In genomic region chr7:132239422-132239994, GRCh38 we compare ENCODE assay signal across 19 cellular contexts.
DNase-seq lines count a peak whose midpoint lies in the region; ATAC-seq and TF ChIP-seq lines count a peak whose summit lies in the region.
"Had no signal": no experiment of that assay in that cellular context is flagged by ENCODE, and none has a peak within 500 bp of the region (broad histone marks: within the 10 kb centered on the region; RNA-seq: fewer than 3 reads in every experiment).

No MANE protein-coding gene starts in this region.

- no peaks in the 10 kb centered on the region for H3K79me2 ChIP-seq in DOHH2 (ENCODE audit: control insufficient read depth, low read length)

- DNase-seq in RWPE2 (ENCODE audit: low spot score) (no peak), foreskin keratinocyte (peak; percentile 32 to 68), T-helper 2 cell (no peak), foreskin melanocyte (no peak), NAMALWA (ENCODE audit: low spot score) (no peak)
- DNase-seq: activated CD4-positive, alpha-beta T cell treated with anti-CD3 and anti-CD28 coated beads, Interleukin-2, amount 50 U/mL, for 4 hours; activated CD8-positive, alpha-beta memory T cell treated with anti-CD3 and anti-CD28 coated beads, Interleukin-2, amount 50 U/mL, for 48 hours; activated effector memory CD4-positive, alpha-beta T cell treated with anti-CD3 and anti-CD28 coated beads, Interleukin-2, amount 50 U/mL, for 16 hours; body of pancreas; effector CD8-positive, alpha-beta T cell; kidney glomerular epithelial cell; NCI-H146; stimulated activated CD4-positive, alpha-beta T cell treated with anti-CD3 and anti-CD28 coated beads, Interleukin-1b, Interleukin-23, amount 100 ng/mL, for 48 hours had no signal

- no peaks in the 10 kb centered on the region for H3F3A ChIP-seq in DOHH2 (ENCODE audit: control insufficient read depth, insufficient read depth)

- H3K36me3 ChIP-seq in DOHH2 (ENCODE audit: control insufficient read depth, low read length) = no peaks in the 10 kb centered on the region
- H3K36me3 ChIP-seq in RWPE2 (ENCODE audit: low read depth) = no peaks in the 10 kb centered on the region
- H3K36me3 ChIP-seq: neutrophil had no signal

- H3K4me3 ChIP-seq in DOHH2 (ENCODE audit: low read length) (no peak overlapping the region), RWPE2 (ENCODE audit: severe bottlenecking) (no peak overlapping the region)
- H3K4me3 ChIP-seq: body of pancreas, lung had no signal

- H3K9me3 ChIP-seq in DOHH2 (ENCODE audit: control insufficient read depth, insufficient read depth, low read length) (no peaks in the 10 kb centered on the region), RWPE2 (ENCODE audit: severe bottlenecking) (no peaks in the 10 kb centered on the region)
- H3K9me3 ChIP-seq: body of pancreas, neutrophil had no signal

- no peaks in the 10 kb centered on the region for H4K20me1 ChIP-seq in DOHH2 (ENCODE audit: control insufficient read depth, insufficient read depth, low read depth, low read length)

- H3K27ac ChIP-seq in DOHH2 (ENCODE audit: low read depth, low read length) (no peak overlapping the region), RWPE2 (ENCODE audit: poor library complexity, severe bottlenecking) (no peak overlapping the region), foreskin keratinocyte (no peak overlapping the region)
- H3K27ac ChIP-seq: body of pancreas, neutrophil had no signal

- TF ChIP-seq CTCF in DOHH2 (IDR thresholded peaks at IDR 0.05; ENCODE audit: low read depth, low read length, poor library complexity, severe bottlenecking) (peak; percentile 11), RWPE2 (IDR thresholded peaks at IDR 0.05; ENCODE audit: poor library complexity, severe bottlenecking) (no peak), foreskin keratinocyte (conservative IDR thresholded peaks at IDR 0.05) (peak; percentile 6)

- H3K27me3 ChIP-seq in DOHH2 (ENCODE audit: control insufficient read depth, low read length) (peaks cover 9% of the 10 kb centered on the region; the same call in 1 of the 2 replicates), RWPE2 (ENCODE audit: insufficient read depth, poor library complexity, severe bottlenecking) (peaks cover 11% of the 10 kb centered on the region), foreskin keratinocyte (peaks cover 17% of the 10 kb centered on the region)
- H3K27me3 ChIP-seq: body of pancreas, neutrophil had no signal

- ATAC-seq in HG03378 (IDR thresholded peaks at IDR 0.05; ENCODE audit: unreplicated experiment) (peak; percentile 58), RWPE2 (ENCODE audit: low read depth) (peak; percentile 96), foreskin keratinocyte (peak; percentile 86), GM18517 (IDR thresholded peaks at IDR 0.05; ENCODE audit: unreplicated experiment) (no peak)
- ATAC-seq: body of pancreas; stimulated activated effector memory CD8-positive, alpha-beta T cell treated with anti-CD3 and anti-CD28 coated beads, Interleukin-12 subunit alpha, Interleukin-12 subunit beta, amount 100 ng/mL, for 72 hours had no signal

- no peaks in the 10 kb centered on the region for H3K9me2 ChIP-seq in DOHH2 (replicated peaks; ENCODE audit: control insufficient read depth, low read length)

- H3K4me2 ChIP-seq in DOHH2 (ENCODE audit: low read length) = no peak overlapping the region

- no peaks in the 10 kb centered on the region for H3K4me1 ChIP-seq in DOHH2 (ENCODE audit: control insufficient read depth, low read length)
- H3K4me1 ChIP-seq in RWPE2 (ENCODE audit: insufficient read depth, poor library complexity, severe bottlenecking) = no peaks in the 10 kb centered on the region
- no peaks in the 10 kb centered on the region for H3K4me1 ChIP-seq in foreskin keratinocyte
- H3K4me1 ChIP-seq: body of pancreas had no signal

Comparison
In these comparisons a context has a peak if more than half of its experiments do, and no peak if none do; other contexts are left out.
1. DNase-seq: peak in foreskin keratinocyte (2 of 2); none in RWPE2 (single experiment), T-helper 2 cell (0 of 5), foreskin melanocyte (single experiment) and NAMALWA (single experiment).